Comparison of ENCODE assay signal across 8 cellular contexts in genomic region chr11:46090375-46090774, GRCh38.
"Had no signal": no experiment of that assay in that cellular context is flagged by ENCODE, and none has a peak within 500 bp of the region (broad histone marks: within the 10 kb centered on the region; RNA-seq: fewer than 3 reads in every experiment).

No MANE protein-coding gene starts in this region.

- FAIRE-seq: HepG2, HTR-8/SVneo had no signal

- H3K27ac Mint-ChIP-seq: IgD-negative memory B cell had no signal

- ATAC-seq: HepG2 had no signal

- DNase-seq: IMR-90, KBM-7, KG1 had no signal

- H3K27ac ChIP-seq: HL-60, KMS-11 had no signal

- H3K4me2 ChIP-seq: KMS-11 had no signal

- H3K9ac ChIP-seq: KMS-11 had no signal

- H3K27me3 Mint-ChIP-seq: IgD-negative memory B cell had no signal
